8 cellular contexts compared by ENCODE assay signal in the genomic region with DNA sequence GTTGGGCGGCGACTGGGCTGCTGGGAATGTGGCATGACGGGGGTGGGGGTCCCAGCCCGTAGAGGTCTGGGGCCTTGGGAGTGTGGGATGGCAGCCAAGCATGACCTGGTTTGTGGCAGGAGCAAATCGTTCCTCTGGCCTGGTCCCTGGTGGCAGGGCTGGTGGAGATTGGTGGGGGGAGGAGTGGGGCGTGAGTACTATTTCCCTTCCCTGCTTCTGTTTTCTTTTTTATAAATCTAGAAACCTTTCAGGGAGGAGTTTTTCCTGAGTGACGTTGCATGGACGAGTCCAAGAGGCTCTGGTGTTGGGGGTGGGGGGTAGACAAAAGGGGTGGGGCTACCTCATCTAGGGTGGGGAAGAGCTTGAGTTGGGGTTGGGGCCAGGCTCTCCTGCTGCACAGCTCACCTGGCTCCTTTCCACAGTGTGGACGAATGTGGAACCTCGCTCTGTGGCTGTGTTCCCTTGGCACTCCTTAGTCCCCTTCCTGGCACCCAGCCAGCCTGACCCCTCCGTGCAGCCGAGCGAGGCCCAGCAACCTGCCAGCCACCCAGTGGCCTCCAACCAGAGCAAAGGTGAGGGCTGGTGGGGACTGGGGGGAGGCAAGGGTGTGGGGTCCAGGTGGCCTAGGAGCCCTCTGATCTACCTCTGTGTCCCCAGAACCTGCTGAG. TPM values are rescaled to one million over a fixed set of nuclear protein-coding genes. Genes with fewer than 3 reads are reported as not detected.
DNase-seq lines count a peak whose midpoint lies in the region; ATAC-seq and TF ChIP-seq lines count a peak whose summit lies in the region.

No MANE protein-coding gene starts in this region.

- H3K36me3 Mint-ChIP-seq in activated CD8-positive, alpha-beta T cell treated with anti-CD3 and anti-CD28 coated beads for 36 hours (ENCODE audit: low read depth), result peaks cover 4% of the 10 kb centered on the region

- ATAC-seq in SK-N-SH treated with all-trans-retinoic acid at 6 μM for 48 hours, result no peak
- ATAC-seq in activated CD8-positive, alpha-beta T cell treated with anti-CD3 and anti-CD28 coated beads for 36 hours, result no peak
- no peak for ATAC-seq in GM18873 (IDR thresholded peaks at IDR 0.05; ENCODE audit: low FRiP score, unreplicated experiment)
- no peak for ATAC-seq in GM18502 (IDR thresholded peaks at IDR 0.05; ENCODE audit: poor library complexity, unreplicated experiment)

- H3K9me3 Mint-ChIP-seq in activated CD8-positive, alpha-beta T cell treated with anti-CD3 and anti-CD28 coated beads for 36 hours, result no peaks in the 10 kb centered on the region

- H3K9ac ChIP-seq in SK-N-SH (no peak overlapping the region), subcutaneous abdominal adipose tissue (ENCODE audit: low read length in 5 of 5) (peak overlapping the region in 2 of 5 donors; percentile 19 to 25)

- TF ChIP-seq EP300 in SK-N-SH (IDR thresholded peaks at IDR 0.05; ENCODE audit: borderline replicate concordance in 1 of 2, low read depth in 1 of 2, low read length in 1 of 2), result no peak

- POLR2A ChIA-PET in SK-N-SH (lab: Yijun Ruan, JAX), result no interaction called here
- POLR2A ChIA-PET in activated CD8-positive, alpha-beta T cell treated with anti-CD3 and anti-CD28 coated beads for 36 hours (lab: Charles Lee), result interaction anchor here (1.0 kb wide), 1 partner anchor 14 kb away, joined by 3 read pairs; no protein-coding TSS in a partner anchor

- 78% methylated on average over 13 of the region's 13 CpGs for WGBS in SK-N-SH (ENCODE audit: low lambda C conversion rate)

- peaks cover 24 to 48% of the 10 kb centered on the region in 2 experiments for H3K36me3 ChIP-seq in SK-N-SH (replicated peaks in 1 of 2; ENCODE audit: control insufficient read depth in 1 of 2, insufficient read depth in 2 of 2, low read length in 1 of 2)
- H3K36me3 ChIP-seq in subcutaneous abdominal adipose tissue (ENCODE audit: control insufficient read depth in 5 of 5, insufficient read depth in 5 of 5, low read length in 5 of 5), result peaks cover 0 to 48% (median 46%) of the 10 kb centered on the region in 5 donors

- DNase-seq in SK-N-SH, result peak; percentile 54
- no peak for DNase-seq in activated CD8-positive, alpha-beta T cell treated with anti-CD3 and anti-CD28 coated beads for 36 hours
- DNase-seq in iris pigment epithelial cell (ENCODE audit: low read depth), result peak; percentile 49
- DNase-seq in H4 (ENCODE audit: low spot score), result no peak

- peaks cover 24% of the 10 kb centered on the region for H4K20me1 ChIP-seq in SK-N-SH (ENCODE audit: insufficient read depth)

- H3K4me2 ChIP-seq in SK-N-SH, result peak overlapping the region; percentile 99

- peaks cover 50% of the 10 kb centered on the region for H3K79me2 ChIP-seq in SK-N-SH (ENCODE audit: insufficient read depth)

- no peak for TF ChIP-seq RAD21 in SK-N-SH (IDR thresholded peaks at IDR 0.05; ENCODE audit: low read length)

- peak overlapping the region in 1 of 2 experiments; percentile 95; a peak in 2 of 4 replicates for H3K4me3 ChIP-seq in SK-N-SH (ENCODE audit: low read depth in 2 of 2, low read length in 1 of 2)
- peak overlapping the region in 3 of 5 donors; percentile 69 to 73 (median 69) for H3K4me3 ChIP-seq in subcutaneous abdominal adipose tissue (ENCODE audit: low read depth in 1 of 5, low read length in 5 of 5)

- H3K27ac Mint-ChIP-seq in activated CD8-positive, alpha-beta T cell treated with anti-CD3 and anti-CD28 coated beads for 36 hours, result peak overlapping the region; percentile 46

- no peak overlapping the region for H3K4me3 Mint-ChIP-seq in activated CD8-positive, alpha-beta T cell treated with anti-CD3 and anti-CD28 coated beads for 36 hours

- peaks cover 15% of the 10 kb centered on the region for H3K4me1 Mint-ChIP-seq in activated CD8-positive, alpha-beta T cell treated with anti-CD3 and anti-CD28 coated beads for 36 hours (ENCODE audit: low read depth)

- TF ChIP-seq CTCF in SK-N-SH (IDR thresholded peaks at IDR 0.05), result no peak
- TF ChIP-seq CTCF in activated CD8-positive, alpha-beta T cell treated with anti-CD3 and anti-CD28 coated beads for 36 hours (IDR thresholded peaks at IDR 0.05), result no peak

- no peaks in the 10 kb centered on the region for H3K9me2 ChIP-seq in SK-N-SH

- H3K9me3 ChIP-seq in SK-N-SH (no peaks in the 10 kb centered on the region), subcutaneous abdominal adipose tissue (ENCODE audit: control insufficient read depth in 5 of 5, low read length in 5 of 5) (no peaks in the 10 kb centered on the region)

- CTCF ChIA-PET in SK-N-SH (lab: Yijun Ruan, JAX), result interaction anchor here (0.9 to 2.7 kb wide), 4 partner anchors 10 to 42 kb away, joined by 3 to 11 read pairs (median 4); no protein-coding TSS in a partner anchor
- CTCF ChIA-PET in activated CD8-positive, alpha-beta T cell treated with anti-CD3 and anti-CD28 coated beads for 36 hours (lab: Charles Lee), result interaction anchor here (1.9 kb wide), 1 partner anchor 10 kb away, joined by 5 read pairs; no protein-coding TSS in a partner anchor

- no peaks in the 10 kb centered on the region for H3K27me3 Mint-ChIP-seq in activated CD8-positive, alpha-beta T cell treated with anti-CD3 and anti-CD28 coated beads for 36 hours

- intact Hi-C loops in activated CD8-positive, alpha-beta T cell treated with anti-CD3 and anti-CD28 coated beads for 36 hours (cut with micrococcal nuclease), result loop anchor here (10.0 kb wide), 1 partner anchor 152 kb away; a partner anchor contains a TSS

- H3K27ac ChIP-seq in SK-N-SH (ENCODE audit: low read depth in 2 of 2, low read length in 1 of 2), result peak overlapping the region in 1 of 2 experiments; percentile 95; a peak in 2 of 4 replicates
- peak overlapping the region; percentile 37 for H3K27ac ChIP-seq in subcutaneous abdominal adipose tissue (ENCODE audit: low read depth, low read length)

- H2AFZ ChIP-seq in SK-N-SH (ENCODE audit: low read depth), result no peak overlapping the region

- H3K4me1 ChIP-seq in SK-N-SH (ENCODE audit: control insufficient read depth in 1 of 2, insufficient read depth in 2 of 2, low read depth in 1 of 2, low read length in 1 of 2), result peaks cover 29 to 43% of the 10 kb centered on the region in 2 experiments
- peaks cover 15 to 43% (median 43%) of the 10 kb centered on the region in 5 donors for H3K4me1 ChIP-seq in subcutaneous abdominal adipose tissue (ENCODE audit: control insufficient read depth in 5 of 5, insufficient read depth in 5 of 5, low read length in 5 of 5)

- H3F3A ChIP-seq in SK-N-SH (replicated peaks; ENCODE audit: insufficient read depth), result peaks cover 18% of the 10 kb centered on the region

- H3K27me3 ChIP-seq in SK-N-SH (ENCODE audit: insufficient read depth) (no peaks in the 10 kb centered on the region), subcutaneous abdominal adipose tissue (ENCODE audit: control insufficient read depth in 5 of 5, insufficient read depth in 4 of 5, low read length in 5 of 5) (no peaks in the 10 kb centered on the region)

TF ChIP-seq in SK-N-SH, 30 proteins besides CTCF, POLR2A, EP300 and RAD21 (continues in another document):
- TF ChIP-seq CHD2 (IDR thresholded peaks at IDR 0.05; ENCODE audit: low read length, partially characterized antibody) (no peak), MXI1 (IDR thresholded peaks at IDR 0.05; ENCODE audit: low read depth, low read length) (no peak), NFIC (IDR thresholded peaks at IDR 0.05; ENCODE audit: borderline replicate concordance) (no peak), RXRA (IDR thresholded peaks at IDR 0.05; ENCODE audit: borderline replicate concordance, low read depth) (no peak), SMC3 (IDR thresholded peaks at IDR 0.05; ENCODE audit: low read depth, low read length) (no peak)

TF ChIP-seq in SK-N-SH treated with all-trans-retinoic acid at 6 μM for 48 hours, 23 proteins besides CTCF, POLR2A, EP300 and RAD21 (continues in another document):
- TF ChIP-seq, protein P1, sequence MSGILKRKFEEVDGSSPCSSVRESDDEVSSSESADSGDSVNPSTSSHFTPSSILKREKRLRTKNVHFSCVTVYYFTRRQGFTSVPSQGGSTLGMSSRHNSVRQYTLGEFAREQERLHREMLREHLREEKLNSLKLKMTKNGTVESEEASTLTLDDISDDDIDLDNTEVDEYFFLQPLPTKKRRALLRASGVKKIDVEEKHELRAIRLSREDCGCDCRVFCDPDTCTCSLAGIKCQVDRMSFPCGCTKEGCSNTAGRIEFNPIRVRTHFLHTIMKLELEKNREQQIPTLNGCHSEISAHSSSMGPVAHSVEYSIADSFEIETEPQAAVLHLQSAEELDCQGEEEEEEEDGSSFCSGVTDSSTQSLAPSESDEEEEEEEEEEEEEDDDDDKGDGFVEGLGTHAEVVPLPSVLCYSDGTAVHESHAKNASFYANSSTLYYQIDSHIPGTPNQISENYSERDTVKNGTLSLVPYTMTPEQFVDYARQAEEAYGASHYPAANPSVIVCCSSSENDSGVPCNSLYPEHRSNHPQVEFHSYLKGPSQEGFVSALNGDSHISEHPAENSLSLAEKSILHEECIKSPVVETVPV (CRISPR knock-in tag; IDR thresholded peaks at IDR 0.05), result no peak

RNA-seq across cellular contexts. Expression of a gene that starts 15.4 kb away (rescaled TPM):
- 1.3 TPM in 2 replicates for polyA plus RNA-seq in SK-N-SH (2012; rRNA removed)
- polyA plus RNA-seq in SK-N-SH (2012; cell fraction: cytosol; rRNA removed), result 0.40 and 0.87 TPM in 2 replicates
- 1.3 and 1.7 TPM in 2 replicates for polyA plus RNA-seq in SK-N-SH (2012; cell fraction: nucleus; rRNA removed)
- under 1 TPM; 0.38 to 0.49 TPM for total RNA-seq in activated CD8-positive, alpha-beta T cell treated with anti-CD3 and anti-CD28 coated beads for 36 hours
- 0.16 and 1.4 TPM in 2 replicates for total RNA-seq in H4 (2014; rRNA removed; shearing (Covaris generic))

RNA-seq across cellular contexts. Expression of a gene that starts 15.9 kb away (rescaled TPM):
- polyA plus RNA-seq in SK-N-SH (2012; rRNA removed), result 105 and 160 TPM in 2 replicates
- polyA plus RNA-seq in SK-N-SH (2012; cell fraction: cytosol; rRNA removed), result 71.5 and 102 TPM in 2 replicates
- polyA plus RNA-seq in SK-N-SH (2012; cell fraction: nucleus; rRNA removed), result 82.6 and 91.4 TPM in 2 replicates
- 10 to 100 TPM; 39.1 to 42.4 TPM for total RNA-seq in activated CD8-positive, alpha-beta T cell treated with anti-CD3 and anti-CD28 coated beads for 36 hours
- total RNA-seq in H4 (2014; rRNA removed; shearing (Covaris generic)), result 78.5 and 112 TPM in 2 replicates

RNA-seq across cellular contexts. Expression of a gene that starts 17.4 kb away (rescaled TPM):
- polyA plus RNA-seq in SK-N-SH (2012; rRNA removed), result 8.6 and 16.9 TPM in 2 replicates
- 7.7 and 12.5 TPM in 2 replicates for polyA plus RNA-seq in SK-N-SH (2012; cell fraction: cytosol; rRNA removed)
- polyA plus RNA-seq in SK-N-SH (2012; cell fraction: nucleus; rRNA removed), result 67.2 and 121 TPM in 2 replicates
- 10 to 100 TPM; 60.7 to 65.6 TPM for total RNA-seq in activated CD8-positive, alpha-beta T cell treated with anti-CD3 and anti-CD28 coated beads for 36 hours
- total RNA-seq in H4 (2014; rRNA removed; shearing (Covaris generic)), result 10.8 and 12.1 TPM in 2 replicates

RNA-seq across cellular contexts. Expression of a gene that starts 26.6 kb away (rescaled TPM):
- 0.37 and 2.0 TPM in 2 replicates for polyA plus RNA-seq in SK-N-SH (2012; rRNA removed)
- 0.53 and 1.5 TPM in 2 replicates for polyA plus RNA-seq in SK-N-SH (2012; cell fraction: cytosol; rRNA removed)
- polyA plus RNA-seq in SK-N-SH (2012; cell fraction: nucleus; rRNA removed), result 8.0 and 18.2 TPM in 2 replicates
- 1 to 10 TPM; 3.0 to 3.2 TPM for total RNA-seq in activated CD8-positive, alpha-beta T cell treated with anti-CD3 and anti-CD28 coated beads for 36 hours
- 0.08 TPM in 1 of 2 replicates, not detected in the other for total RNA-seq in H4 (2014; rRNA removed; shearing (Covaris generic))

RNA-seq across cellular contexts. Expression of a gene that starts 31.6 kb away (rescaled TPM):
- polyA plus RNA-seq in SK-N-SH (2012; rRNA removed), result 89.6 and 94.5 TPM in 2 replicates
- polyA plus RNA-seq in SK-N-SH (2012; cell fraction: cytosol; rRNA removed), result 38.5 and 54.1 TPM in 2 replicates
- 101 and 184 TPM in 2 replicates for polyA plus RNA-seq in SK-N-SH (2012; cell fraction: nucleus; rRNA removed)
- 10 to 100 TPM; 60.0 to 69.2 TPM for total RNA-seq in activated CD8-positive, alpha-beta T cell treated with anti-CD3 and anti-CD28 coated beads for 36 hours
- total RNA-seq in H4 (2014; rRNA removed; shearing (Covaris generic)), result 27.1 and 31.1 TPM in 2 replicates

Comparison
In these comparisons a context has a peak if more than half of its experiments do, and no peak if none do; other contexts are left out.
1. DNase-seq: peak in SK-N-SH (single experiment) and iris pigment epithelial cell (single experiment); none in activated CD8-positive, alpha-beta T cell treated with anti-CD3 and anti-CD28 coated beads for 36 hours (single experiment) and H4 (single experiment).